ENCODE assay signal across 29 cellular contexts in genomic region chr14:37024166-37024565, GRCh38.
DNase-seq lines count a peak whose midpoint lies in the region; ATAC-seq and TF ChIP-seq lines count a peak whose summit lies in the region.
"Had no signal": no experiment of that assay in that cellular context is flagged by ENCODE, and none has a peak within 500 bp of the region (broad histone marks: within the 10 kb centered on the region; RNA-seq: fewer than 3 reads in every experiment).

No MANE protein-coding gene starts in this region.

- H3K4me2 ChIP-seq in HCT116 (ENCODE audit: low read length), result no peak overlapping the region
- H3K4me2 ChIP-seq: PC-9, smooth muscle cell had no signal

- no peaks in the 10 kb centered on the region for H4K20me1 ChIP-seq in HCT116 (ENCODE audit: insufficient read depth)

- POLR2A ChIA-PET in BJ (lab: Charles Lee) (no interaction called here), HCT116 (lab: Charles Lee) (no interaction called here)

- no peak overlapping the region for H2AFZ ChIP-seq in HCT116 (ENCODE audit: low read depth, low read length, poor library complexity, severe bottlenecking)
- H2AFZ ChIP-seq: PC-9 had no signal

- H3K27ac ChIP-seq in HCT116 (ENCODE audit: low read depth, low read length), result no peak overlapping the region
- H3K27ac ChIP-seq in RWPE2 (ENCODE audit: poor library complexity, severe bottlenecking), result no peak overlapping the region
- H3K27ac ChIP-seq: epithelial cell of prostate, lower lobe of right lung, neutrophil, PC-9, psoas muscle, thoracic aorta had no signal

- ATAC-seq in HCT116 (0 out of 2 replicates have a peak, but pooled peaks have one; percentile 40), RWPE2 (ENCODE audit: low read depth) (no peak), HG02642 (IDR thresholded peaks at IDR 0.05; ENCODE audit: poor library complexity, unreplicated experiment) (no peak), GM21360 (IDR thresholded peaks at IDR 0.05; ENCODE audit: unreplicated experiment) (no peak), left ventricle myocardium superior (no peak)
- ATAC-seq: activated T-cell treated with anti-CD3 and anti-CD28 coated beads, Interleukin-2, amount 50 U/mL, for 4 hours; lower lobe of right lung; psoas muscle; T-cell had no signal

- H3K9me3 ChIP-seq in HCT116 (ENCODE audit: control insufficient read depth in 1 of 2, insufficient read depth in 1 of 2, low read depth in 1 of 2, low read length in 2 of 2), result no peaks in the 10 kb centered on the region
- H3K9me3 ChIP-seq in RWPE2 (ENCODE audit: severe bottlenecking), result no peaks in the 10 kb centered on the region
- H3K9me3 ChIP-seq: lower lobe of right lung, neutrophil, psoas muscle, thoracic aorta had no signal

- no peaks in the 10 kb centered on the region for H3K9me2 ChIP-seq in HCT116 (ENCODE audit: insufficient read depth)

- no peak overlapping the region for H3K9ac ChIP-seq in HCT116 (ENCODE audit: low read length)

- H3K79me2 ChIP-seq in HCT116 (ENCODE audit: insufficient read depth, low read length), result no peaks in the 10 kb centered on the region

- DNase-seq in BJ (ENCODE audit: low read depth) (no peak), HCT116 (ENCODE audit: low read depth, low spot score) (no peak), RWPE2 (ENCODE audit: low spot score) (no peak), fibroblast of mammary gland (ENCODE audit: low read depth) (no peak), LoVo (ENCODE audit: low spot score) (no peak), left ventricle myocardium superior (no peak)
- DNase-seq: activated CD4-positive, alpha-beta T cell treated with anti-CD3 and anti-CD28 coated beads for 1 hour; activated naive CD4-positive, alpha-beta T cell treated with anti-CD3 and anti-CD28 coated beads for 36 hours; activated T-cell treated with anti-CD3 and anti-CD28 coated beads, Interleukin-2, amount 50 U/mL, for 4 hours; anterior cingulate cortex; CD4-positive, alpha-beta memory T cell; DMS 273 treated with DMSO at 0.1 percent for 48 hours; hypothalamus; IMR-90; lower lobe of right lung; MV-4-11; NCI-H187; NCI-H2227 treated with DMSO at 0.1 percent for 48 hours; PC-9; psoas muscle; stimulated activated CD4-positive, alpha-beta T cell treated with anti-CD3 and anti-CD28 coated beads, Interleukin-2, amount 100 ng/mL, for 48 hours; stimulated activated naive CD4-positive, alpha-beta T cell; T-cell had no signal

- CTCF ChIA-PET in BJ (lab: Yijun Ruan, JAX) (no interaction called here), HCT116 (lab: Charles Lee) (no interaction called here)

- no peaks in the 10 kb centered on the region for H3K27me3 ChIP-seq in BJ (ENCODE audit: control insufficient read depth, insufficient read depth, low read length)
- H3K27me3 ChIP-seq in HCT116 (ENCODE audit: insufficient read depth, low read length), result no peaks in the 10 kb centered on the region
- no peaks in the 10 kb centered on the region for H3K27me3 ChIP-seq in RWPE2 (ENCODE audit: insufficient read depth, poor library complexity, severe bottlenecking)
- H3K27me3 ChIP-seq: neutrophil had no signal

- BruUV-seq in HCT116 (replicated peaks; lab: Mats Ljungman, UMichigan), result no TSS peak

- H3K4me1 ChIP-seq in HCT116 (ENCODE audit: control insufficient read depth in 1 of 2, insufficient read depth in 2 of 2, low read length in 2 of 2) (no peaks in the 10 kb centered on the region), RWPE2 (ENCODE audit: insufficient read depth, poor library complexity, severe bottlenecking) (no peaks in the 10 kb centered on the region)
- H3K4me1 ChIP-seq: lower lobe of right lung, psoas muscle had no signal

- no peak; the same call in 1 of the 2 replicates for TF ChIP-seq RAD21 in HCT116 (IDR thresholded peaks at IDR 0.05; ENCODE audit: low read depth)

- no peak overlapping the region for H3K4me3 ChIP-seq in BJ (ENCODE audit: low read depth, low read length)
- no peak overlapping the region for H3K4me3 ChIP-seq in HCT116 (replicated peaks in 1 of 2; ENCODE audit: low read depth in 1 of 2, low read length in 2 of 2)
- H3K4me3 ChIP-seq in RWPE2 (ENCODE audit: severe bottlenecking), result no peak overlapping the region
- no peak overlapping the region for H3K4me3 ChIP-seq in fibroblast of mammary gland (ENCODE audit: control insufficient read depth, low read depth, low read length)
- H3K4me3 ChIP-seq: lower lobe of right lung, PC-9, psoas muscle, smooth muscle cell had no signal

- TF ChIP-seq POLR2A in HCT116 (IDR thresholded peaks at IDR 0.05; ENCODE audit: borderline replicate concordance, extremely low read depth, insufficient read depth, insufficient read length), result no peak

- RAD21 ChIA-PET in HCT116 (lab: Charles Lee; ENCODE audit: low non-redundant PET in 1 of 2, low total read pairs in 2 of 2, uncharacterized antibody in 2 of 2, unreplicated experiment in 2 of 2), result no interaction called here

- intact Hi-C loops in HCT116 (cut with micrococcal nuclease) (no loop called here), left ventricle myocardium superior (cut with micrococcal nuclease) (no loop called here)

- TF ChIP-seq CTCF in BJ (IDR thresholded peaks at IDR 0.05; ENCODE audit: insufficient read depth, low read depth, low read length) (0 out of 2 replicates have a peak, but pooled peaks have one; percentile 12), HCT116 (IDR thresholded peaks at IDR 0.05 in 2 of 3, conservative IDR thresholded peaks at IDR 0.05 in 1 of 3; ENCODE audit: borderline replicate concordance in 1 of 3, insufficient read depth in 1 of 3, low read depth in 2 of 3, low read length in 2 of 3) (peak in 2 of 3 experiments; percentile 27 to 37; a peak in 2 of 6 replicates), RWPE2 (IDR thresholded peaks at IDR 0.05; ENCODE audit: poor library complexity, severe bottlenecking) (peak; percentile 50), fibroblast of mammary gland (conservative IDR thresholded peaks at IDR 0.05; ENCODE audit: control insufficient read depth, insufficient read depth, low read depth, low read length) (peak; percentile 7)

- H3K36me3 ChIP-seq in BJ (ENCODE audit: control insufficient read depth, insufficient read depth, low read length) (no peaks in the 10 kb centered on the region), HCT116 (ENCODE audit: control insufficient read depth in 1 of 2, insufficient read depth in 2 of 2, low read length in 2 of 2) (no peaks in the 10 kb centered on the region), RWPE2 (ENCODE audit: low read depth) (no peaks in the 10 kb centered on the region)
- H3K36me3 ChIP-seq: lower lobe of right lung, neutrophil, thoracic aorta had no signal

TF ChIP-seq in HCT116, 20 proteins besides CTCF, POLR2A, EP300 and RAD21:
- TF ChIP-seq CBX3 (IDR thresholded peaks at IDR 0.05; ENCODE audit: low read depth), result no peak
- no peak for TF ChIP-seq ATF3 (IDR thresholded peaks at IDR 0.05)
- TF ChIP-seq JUND (IDR thresholded peaks at IDR 0.05), result no peak
- TF ChIP-seq SIN3A (IDR thresholded peaks at IDR 0.05; ENCODE audit: low read depth), result no peak
- no peak for TF ChIP-seq CEBPB (IDR thresholded peaks at IDR 0.05; ENCODE audit: low read depth)
- TF ChIP-seq ELF1 (IDR thresholded peaks at IDR 0.05; ENCODE audit: borderline replicate concordance, low read depth), result no peak
- no peak for TF ChIP-seq ZNF274 (IDR thresholded peaks at IDR 0.05; ENCODE audit: low read depth, low read length)
- no peak for TF ChIP-seq POLR2AphosphoS5 (IDR thresholded peaks at IDR 0.05; ENCODE audit: low read depth, low read length)
- no peak for TF ChIP-seq SP1 (IDR thresholded peaks at IDR 0.05; ENCODE audit: low read depth)
- no peak for TF ChIP-seq ZBTB33 (IDR thresholded peaks at IDR 0.05; ENCODE audit: extremely low read depth, insufficient replicate concordance, low read length)
- no peak for TF ChIP-seq EZH2 (IDR thresholded peaks at IDR 0.05)
